Comparison of ENCODE assay signal across 23 cellular contexts in genomic region chr6:17334265-17334664, GRCh38. TPM values are rescaled to one million over a fixed set of nuclear protein-coding genes. Genes with fewer than 3 reads are reported as not detected.
A peak's percentile ranks its signal among the peaks of the same experiment; 100 is the strongest.
DNase-seq lines count a peak whose midpoint lies in the region; ATAC-seq and TF ChIP-seq lines count a peak whose summit lies in the region.
"Had no signal": no experiment of that assay in that cellular context is flagged by ENCODE, and none has a peak within 500 bp of the region (broad histone marks: within the 10 kb centered on the region; RNA-seq: fewer than 3 reads in every experiment).

No MANE protein-coding gene starts in this region.

- H3K27ac ChIP-seq in HCT116 (ENCODE audit: low read depth, low read length) (no peak overlapping the region), H9 (ENCODE audit: insufficient read length, low read depth, low read length) (no peak overlapping the region)
- H3K27ac ChIP-seq: C4-2B, coronary artery, gastrocnemius medialis, WERI-Rb-1 had no signal

- TF ChIP-seq POLR2A in HCT116 (IDR thresholded peaks at IDR 0.05; ENCODE audit: borderline replicate concordance, extremely low read depth, insufficient read depth, insufficient read length), result no peak

- H4K5ac ChIP-seq in H9 (ENCODE audit: insufficient read length, low read depth, low read length), result no peak overlapping the region

- intact Hi-C loops in HCT116 (cut with micrococcal nuclease), result no loop called here

- H3K4me3 Mint-ChIP-seq in H9, result no peak overlapping the region
- H3K4me3 Mint-ChIP-seq: activated CD4-positive, alpha-beta memory T cell treated with anti-CD3 and anti-CD28 coated beads for 36 hours; activated naive CD4-positive, alpha-beta T cell treated with anti-CD3 and anti-CD28 coated beads for 36 hours; T-helper 1 cell treated with Interleukin-12 subunit alpha and Interleukin-12 subunit beta and Interleukin-4 antibody, amounts not matched to agents 30 μg/mL and 1 μg/mL, for 36 hours had no signal

- H4K20me1 ChIP-seq in HCT116 (ENCODE audit: insufficient read depth), result no peaks in the 10 kb centered on the region
- H4K20me1 ChIP-seq in H9 (ENCODE audit: control insufficient read depth, insufficient read depth, insufficient read length), result no peaks in the 10 kb centered on the region

- POLR2A ChIA-PET in HCT116 (lab: Charles Lee), result no interaction called here

- H3K36me3 Mint-ChIP-seq in H9 (ENCODE audit: insufficient read depth in 1 of 3, low read depth in 3 of 3), result peaks cover 2 to 6% (median 5%) of the 10 kb centered on the region in 3 experiments; a peak in 6 of 7 replicates
- H3K36me3 Mint-ChIP-seq: activated CD4-positive, alpha-beta memory T cell treated with anti-CD3 and anti-CD28 coated beads for 36 hours had no signal

- no peaks in the 10 kb centered on the region; the same call in 1 of the 2 replicates for H3K27me3 Mint-ChIP-seq in H9 (ENCODE audit: low read depth)
- H3K27me3 Mint-ChIP-seq: activated CD4-positive, alpha-beta memory T cell treated with anti-CD3 and anti-CD28 coated beads for 36 hours; progenitor cell of endocrine pancreas had no signal

- H3K4me3 ChIP-seq in AG10803 (ENCODE audit: low read length) (no peak overlapping the region), HCT116 (replicated peaks in 1 of 2; ENCODE audit: low read depth in 1 of 2, low read length in 2 of 2) (no peak overlapping the region), foreskin fibroblast (ENCODE audit: low read depth in 1 of 2, low read length in 2 of 2) (no peak overlapping the region)
- H3K4me3 ChIP-seq: coronary artery, gastrocnemius medialis had no signal

- H2AFZ ChIP-seq in HCT116 (ENCODE audit: low read depth, low read length, poor library complexity, severe bottlenecking), result peak overlapping the region; percentile 81
- no peak overlapping the region for H2AFZ ChIP-seq in H9 (ENCODE audit: low read length)

- H3K79me2 ChIP-seq in HCT116 (ENCODE audit: insufficient read depth, low read length), result no peaks in the 10 kb centered on the region
- no peaks in the 10 kb centered on the region for H3K79me2 ChIP-seq in H9 (ENCODE audit: insufficient read depth, low read length)

- no peaks in the 10 kb centered on the region for H3K79me1 ChIP-seq in H9 (ENCODE audit: insufficient read depth, low read depth, low read length, poor library complexity, severe bottlenecking)

- H3K9me3 Mint-ChIP-seq in H9, result peaks cover 14% of the 10 kb centered on the region in 2 experiments

- CTCF ChIA-PET in HCT116 (lab: Charles Lee), result interaction anchor here (1.3 kb wide), 1 partner anchor 250 kb away, joined by 3 read pairs; no protein-coding TSS in a partner anchor

- H2BK20ac ChIP-seq in H9 (ENCODE audit: low read depth, low read length, poor library complexity, severe bottlenecking), result no peak overlapping the region

- H3K23ac ChIP-seq in H9 (ENCODE audit: insufficient read length, low read depth, low read length), result no peak overlapping the region

- no peak overlapping the region for H3K27ac Mint-ChIP-seq in H9
- H3K27ac Mint-ChIP-seq: activated CD4-positive, alpha-beta memory T cell treated with anti-CD3 and anti-CD28 coated beads for 36 hours; activated naive CD4-positive, alpha-beta T cell treated with anti-CD3 and anti-CD28 coated beads for 36 hours; progenitor cell of endocrine pancreas; T-helper 1 cell treated with Interleukin-12 subunit alpha and Interleukin-12 subunit beta and Interleukin-4 antibody, amounts not matched to agents 30 μg/mL and 1 μg/mL, for 36 hours had no signal

- H3K27me3 ChIP-seq in HCT116 (ENCODE audit: insufficient read depth, low read length), result no peaks in the 10 kb centered on the region
- no peaks in the 10 kb centered on the region for H3K27me3 ChIP-seq in H9 (ENCODE audit: insufficient read depth, low read length)
- H3K27me3 ChIP-seq: gastrocnemius medialis had no signal

- no peak overlapping the region for H2BK5ac ChIP-seq in H9 (ENCODE audit: insufficient read length, low read length)

- no peak overlapping the region for H2BK120ac ChIP-seq in H9 (ENCODE audit: low read depth, low read length, poor library complexity, severe bottlenecking)

- RAD21 ChIA-PET in HCT116 (lab: Charles Lee; ENCODE audit: low non-redundant PET in 1 of 2, low total read pairs in 2 of 2, uncharacterized antibody in 2 of 2, unreplicated experiment in 2 of 2), result no interaction called here

- H4K91ac ChIP-seq in H9 (ENCODE audit: insufficient read length, low read depth, low read length), result no peak overlapping the region

- no TSS peak for BruUV-seq in HCT116 (replicated peaks; lab: Mats Ljungman, UMichigan)

- no peaks in the 10 kb centered on the region for H3K9me2 ChIP-seq in HCT116 (ENCODE audit: insufficient read depth)

- H3K9me3 ChIP-seq in HCT116 (ENCODE audit: control insufficient read depth in 1 of 2, insufficient read depth in 1 of 2, low read depth in 1 of 2, low read length in 2 of 2), result peaks cover 5% of the 10 kb centered on the region in 2 experiments; a peak in 2 of 4 replicates
- no peaks in the 10 kb centered on the region for H3K9me3 ChIP-seq in H9 (ENCODE audit: control insufficient read depth, low read depth, low read length)
- H3K9me3 ChIP-seq: gastrocnemius medialis had no signal

- no peak for TF ChIP-seq CTCF in AG10803 (conservative IDR thresholded peaks at IDR 0.05; ENCODE audit: low read length)
- no peak for TF ChIP-seq CTCF in HCT116 (IDR thresholded peaks at IDR 0.05 in 2 of 3, conservative IDR thresholded peaks at IDR 0.05 in 1 of 3; ENCODE audit: borderline replicate concordance in 1 of 3, insufficient read depth in 1 of 3, low read depth in 2 of 3, low read length in 2 of 3)
- no peak for TF ChIP-seq CTCF in foreskin fibroblast (IDR thresholded peaks at IDR 0.05; ENCODE audit: low read depth, low read length)
- TF ChIP-seq CTCF in H9 (conservative IDR thresholded peaks at IDR 0.05), result no peak
- no peak for TF ChIP-seq CTCF in GM20000 (IDR thresholded peaks at IDR 0.05; ENCODE audit: extremely low read depth, missing control alignments)

- H3K4ac ChIP-seq in H9 (ENCODE audit: low read depth, low read length), result no peak overlapping the region

- DNase-seq in AG10803 (ENCODE audit: low read depth), result peak; percentile 52
- no peak for DNase-seq in HCT116 (ENCODE audit: low read depth, low spot score)
- peak; percentile 33 for DNase-seq in amniotic epithelial cell (ENCODE audit: low read depth)
- DNase-seq in foreskin fibroblast, result peak; percentile 24 to 45
- DNase-seq in H9, result no peak
- DNase-seq in activated CD4-positive, CD25-positive, alpha-beta regulatory T cell treated with anti-CD3 and anti-CD28 coated beads, Interleukin-2, amount 50 U/mL, for 72 hours, result no peak
- DNase-seq in GM20000 (ENCODE audit: low spot score), result no peak
- DNase-seq: activated CD4-positive, alpha-beta memory T cell treated with anti-CD3 and anti-CD28 coated beads for 36 hours; activated naive CD4-positive, alpha-beta T cell treated with anti-CD3 and anti-CD28 coated beads for 36 hours; aorta; gastrocnemius medialis; left colon; midbrain; NCI-H1105 treated with DMSO at 0.1 percent for 48 hours; NCI-H69; SHP77; stimulated activated CD8-positive, alpha-beta memory T cell treated with anti-CD3 and anti-CD28 coated beads, Interleukin-4, amount 100 ng/mL, for 48 hours; WERI-Rb-1 had no signal

- no peak overlapping the region for H3K18ac ChIP-seq in H9 (ENCODE audit: insufficient read length, low read depth, low read length)

- H2BK12ac ChIP-seq in H9 (ENCODE audit: insufficient read length, low read depth, low read length), result no peak overlapping the region

- no CpG with 5 or more reads among the region's 7 CpGs for WGBS in H9 (ENCODE audit: extremely low coverage, insufficient read length, low lambda C conversion rate)

- no peak overlapping the region for H2AK5ac ChIP-seq in H9 (ENCODE audit: insufficient read length, low read length)

- no peaks in the 10 kb centered on the region for H3K23me2 ChIP-seq in H9 (ENCODE audit: insufficient read length, low read depth, low read length, poor library complexity, severe bottlenecking)

- H3K4me1 Mint-ChIP-seq in H9, result no peaks in the 10 kb centered on the region

- no peak; the same call in 1 of the 2 replicates for ATAC-seq in HCT116
- ATAC-seq in GM21447 (IDR thresholded peaks at IDR 0.05; ENCODE audit: unreplicated experiment), result no peak
- ATAC-seq: gastrocnemius medialis, left colon had no signal

- H2BK15ac ChIP-seq in H9 (ENCODE audit: low read depth, low read length), result no peak overlapping the region

- H3T11ph ChIP-seq in H9 (ENCODE audit: low read length), result no peak overlapping the region

- H3K4me1 ChIP-seq in HCT116 (ENCODE audit: control insufficient read depth in 1 of 2, insufficient read depth in 2 of 2, low read length in 2 of 2) (peaks cover 7 to 10% of the 10 kb centered on the region in 2 experiments), H9 (ENCODE audit: insufficient read depth, low read length) (no peaks in the 10 kb centered on the region)
- H3K4me1 ChIP-seq: gastrocnemius medialis had no signal

- peak overlapping the region; percentile 3; the same call in 1 of the 2 replicates for H3K4me2 ChIP-seq in HCT116 (ENCODE audit: low read length)
- no peak overlapping the region for H3K4me2 ChIP-seq in H9 (ENCODE audit: insufficient read depth, insufficient read length, low read length)

- H3K9ac ChIP-seq in HCT116 (ENCODE audit: low read length) (no peak overlapping the region), H9 (ENCODE audit: extremely low read depth, insufficient read length, low read length) (no peak overlapping the region)

- no peak overlapping the region for H4K8ac ChIP-seq in H9 (replicated peaks; ENCODE audit: insufficient read length, low read depth, low read length)

- no peaks in the 10 kb centered on the region for H3K36me3 ChIP-seq in HCT116 (ENCODE audit: control insufficient read depth in 1 of 2, insufficient read depth in 2 of 2, low read length in 2 of 2)
- H3K36me3 ChIP-seq: gastrocnemius medialis, WERI-Rb-1 had no signal

- H3K14ac ChIP-seq in H9 (ENCODE audit: insufficient read depth, low read length), result no peak overlapping the region

- TF ChIP-seq RAD21 in HCT116 (IDR thresholded peaks at IDR 0.05; ENCODE audit: low read depth), result no peak

- H3K56ac ChIP-seq in H9 (ENCODE audit: insufficient read length, low read depth, low read length), result no peak overlapping the region

TF ChIP-seq in HCT116, 20 proteins besides CTCF, POLR2A, EP300 and RAD21:
- TF ChIP-seq JUND (IDR thresholded peaks at IDR 0.05) (no peak), EGR1 (IDR thresholded peaks at IDR 0.05; ENCODE audit: low read depth) (peak; percentile 28; the same call in 1 of the 2 replicates)

RNA-seq across cellular contexts. Expression of gene RBM24, which starts 53.1 kb away (rescaled TPM):
- total RNA-seq in HCT116 (2021; ENCODE audit: unreplicated experiment), result 3.3 TPM
- polyA plus RNA-seq in HCT116 (2012), result 1.5 and 3.0 TPM in 2 replicates
- total RNA-seq in H9 (2021), result 0.48 and 0.55 TPM in 2 replicates
- total RNA-seq: activated CD4-positive, alpha-beta memory T cell treated with anti-CD3 and anti-CD28 coated beads for 36 hours; activated naive CD4-positive, alpha-beta T cell treated with anti-CD3 and anti-CD28 coated beads for 36 hours had no signal

RNA-seq across cellular contexts. Expression of gene CAP2, which starts 59.1 kb away (rescaled TPM):
- total RNA-seq in HCT116 (2021; ENCODE audit: unreplicated experiment), result 3.8 TPM
- 1.5 and 1.9 TPM in 2 replicates for polyA plus RNA-seq in HCT116 (2012)
- 11.5 and 11.9 TPM in 2 replicates for total RNA-seq in H9 (2021)
- total RNA-seq: activated CD4-positive, alpha-beta memory T cell treated with anti-CD3 and anti-CD28 coated beads for 36 hours; activated naive CD4-positive, alpha-beta T cell treated with anti-CD3 and anti-CD28 coated beads for 36 hours had no signal

Comparison
In these comparisons a context has a peak if more than half of its experiments do, and no peak if none do; other contexts are left out.
1. DNase-seq: peak in AG10803 (single experiment), amniotic epithelial cell (single experiment) and foreskin fibroblast (2 of 2); none in HCT116 (single experiment), H9 (single experiment), activated CD4-positive, CD25-positive, alpha-beta regulatory T cell treated with anti-CD3 and anti-CD28 coated beads, Interleukin-2, amount 50 U/mL, for 72 hours (single experiment) and GM20000 (single experiment).